8 cellular contexts compared by ENCODE assay signal in genomic region chr19:13861392-13861713, GRCh38. TPM values are rescaled to one million over a fixed set of nuclear protein-coding genes. Genes with fewer than 3 reads are reported as not detected.
DNase-seq lines count a peak whose midpoint lies in the region; ATAC-seq, FAIRE-seq and TF ChIP-seq lines count a peak whose summit lies in the region.

No MANE protein-coding gene starts in this region.

- no peak for DNase-seq in GM12891 (ENCODE audit: insufficient read length, low spot score)
- DNase-seq in activated naive CD4-positive, alpha-beta T cell treated with anti-CD3 and anti-CD28 coated beads, Interleukin-2, amount 50 U/mL, for 72 hours (ENCODE audit: low spot score in 2 of 2): no peak
- no peak for DNase-seq in type B pancreatic cell (ENCODE audit: extremely low spot score, unreplicated experiment)
- no peak for DNase-seq in D341Med (ENCODE audit: low spot score)
- DNase-seq in retina: no peak
- no peak for DNase-seq in activated CD4-positive, alpha-beta T cell treated with anti-CD3 and anti-CD28 coated beads, Interleukin-2, amount 50 U/mL, for 48 hours

- no peaks in the 10 kb centered on the region for H3K9me3 ChIP-seq in liver (ENCODE audit: control insufficient read depth in 4 of 4, low read length in 3 of 4)

- no peak for TF ChIP-seq RAD21 in liver (IDR thresholded peaks at IDR 0.05)

- peaks cover 0 to 5% (median 0%) of the 10 kb centered on the region in 4 donors for H3K27me3 ChIP-seq in liver (ENCODE audit: control insufficient read depth in 4 of 4, insufficient read depth in 4 of 4, low read length in 3 of 4)

- peak overlapping the region; percentile 28 to 74 for H3K9ac ChIP-seq in liver (ENCODE audit: low read depth in 1 of 2, low read length in 2 of 2)

- peak overlapping the region; percentile 84 for H3K4me3 Mint-ChIP-seq in type B pancreatic cell

- peaks cover 11% of the 10 kb centered on the region for H3K27me3 Mint-ChIP-seq in type B pancreatic cell

- no peak for TF ChIP-seq CTCF in liver (IDR thresholded peaks at IDR 0.05; ENCODE audit: low read depth, low read length, missing input control)
- TF ChIP-seq CTCF in type B pancreatic cell (conservative IDR thresholded peaks at IDR 0.05): no peak

- 52% methylated on average over 11 of the region's 11 CpGs for WGBS in liver

- peaks cover 0 to 1% (median 0%) of the 10 kb centered on the region in 4 donors for H3K36me3 ChIP-seq in liver (ENCODE audit: control insufficient read depth in 4 of 4, insufficient read depth in 3 of 4, low read depth in 1 of 4, low read length in 3 of 4)

- peak overlapping the region; percentile 78 to 89 for H3K27ac ChIP-seq in liver (ENCODE audit: low read depth in 1 of 2, low read length in 2 of 2)

- no peaks in the 10 kb centered on the region for H3K9me3 Mint-ChIP-seq in activated naive CD4-positive, alpha-beta T cell treated with anti-CD3 and anti-CD28 coated beads, Interleukin-2, amount 50 U/mL, for 72 hours
- no peaks in the 10 kb centered on the region for H3K9me3 Mint-ChIP-seq in type B pancreatic cell

- no peak for FAIRE-seq in GM12891 (lab: Jason Lieb, UNC)

- peaks cover 5 to 14% (median 9%) of the 10 kb centered on the region in 4 donors for H3K4me1 ChIP-seq in liver (ENCODE audit: control insufficient read depth in 4 of 4, insufficient read depth in 4 of 4, low read length in 3 of 4)

- peak overlapping the region in 1 of 3 donors; percentile 42 for H3K4me3 ChIP-seq in liver (ENCODE audit: low read depth in 1 of 3, low read length in 3 of 3)

- peaks cover 31% of the 10 kb centered on the region for H3K4me1 Mint-ChIP-seq in type B pancreatic cell (ENCODE audit: unreplicated experiment)

- H3K27ac Mint-ChIP-seq in activated naive CD4-positive, alpha-beta T cell treated with anti-CD3 and anti-CD28 coated beads, Interleukin-2, amount 50 U/mL, for 72 hours: peak overlapping the region; percentile 88 to 95
- no peak overlapping the region for H3K27ac Mint-ChIP-seq in type B pancreatic cell

- ATAC-seq in HG02798 (IDR thresholded peaks at IDR 0.05; ENCODE audit: poor library complexity, unreplicated experiment): peak; percentile 22
- ATAC-seq in activated naive CD4-positive, alpha-beta T cell treated with anti-CD3 and anti-CD28 coated beads, Interleukin-2, amount 50 U/mL, for 72 hours: peak; percentile 4 to 11

- TF ChIP-seq POLR2A in GM12891 (IDR thresholded peaks at IDR 0.05; ENCODE audit: low read depth, low read length): peak; percentile 15; the same call in 1 of the 2 replicates

- peaks cover 0 to 8% of the 10 kb centered on the region in 2 donors for H3K36me3 Mint-ChIP-seq in activated naive CD4-positive, alpha-beta T cell treated with anti-CD3 and anti-CD28 coated beads, Interleukin-2, amount 50 U/mL, for 72 hours
- no peaks in the 10 kb centered on the region for H3K36me3 Mint-ChIP-seq in type B pancreatic cell

TF ChIP-seq in GM12891, 5 proteins besides CTCF, POLR2A, EP300 and RAD21:
- TF ChIP-seq TAF1 (IDR thresholded peaks at IDR 0.05; ENCODE audit: low read depth, low read length): peak; percentile 51; the same call in 1 of the 2 replicates
- TF ChIP-seq POU2F2 (IDR thresholded peaks at IDR 0.05; ENCODE audit: low read depth, low read length): no peak; the same call in 1 of the 2 replicates
- TF ChIP-seq SPI1 (IDR thresholded peaks at IDR 0.05; ENCODE audit: low read depth, low read length): peak; percentile 19; the same call in 1 of the 2 replicates
- TF ChIP-seq PAX5 (IDR thresholded peaks at IDR 0.05; ENCODE audit: insufficient read depth, low read length, severe bottlenecking): no peak
- TF ChIP-seq POLR2AphosphoS5 (IDR thresholded peaks at IDR 0.05; ENCODE audit: low read depth, low read length): 0 out of 2 replicates have a peak, but pooled peaks have one; percentile 40

TF ChIP-seq in liver, 16 proteins besides CTCF, POLR2A, EP300 and RAD21:
- peak; percentile 36 for TF ChIP-seq YY1 (IDR thresholded peaks at IDR 0.05)
- TF ChIP-seq TAF1 (conservative IDR thresholded peaks at IDR 0.05): no peak
- no peak for TF ChIP-seq EGR1 (IDR thresholded peaks at IDR 0.05; ENCODE audit: low read depth in 2 of 2)

RNA-seq across cellular contexts. Expression of gene NANOS3, which starts 15.6 kb away (rescaled TPM):
- 2.0 TPM for polyA plus RNA-seq in GM12891 (2012; ENCODE audit: low read depth, missing spikeins)
- total RNA-seq in activated naive CD4-positive, alpha-beta T cell treated with anti-CD3 and anti-CD28 coated beads, Interleukin-2, amount 50 U/mL, for 72 hours: under 1 TPM; 0.88 to 0.98 TPM
- total RNA-seq in liver (not detected), type B pancreatic cell (ENCODE audit: low replicate concordance) (0.69 and 2.8 TPM in 2 replicates)
- not detected for polyA plus RNA-seq in liver

RNA-seq across cellular contexts. Expression of gene BRME1, which starts 44.6 kb away (rescaled TPM):
- polyA plus RNA-seq in GM12891 (2012; ENCODE audit: low read depth, missing spikeins): 0.56 TPM
- total RNA-seq in activated naive CD4-positive, alpha-beta T cell treated with anti-CD3 and anti-CD28 coated beads, Interleukin-2, amount 50 U/mL, for 72 hours: 10 to 100 TPM in 1 of 2 donors, 1 to 10 TPM in 1; 5.1 to 10.5 TPM
- total RNA-seq in liver: 1 to 10 TPM in 1 of 2 donors, under 1 TPM in 1; 0.42 to 5.3 TPM
- polyA plus RNA-seq in liver: under 1 TPM; 0.46 to 0.51 TPM
- 3.5 and 9.2 TPM in 2 replicates for total RNA-seq in type B pancreatic cell (ENCODE audit: low replicate concordance)

RNA-seq across cellular contexts. Expression of gene CC2D1A, which starts 44.6 kb away (rescaled TPM):
- 11.5 TPM for polyA plus RNA-seq in GM12891 (2012; ENCODE audit: low read depth, missing spikeins)
- 10 to 100 TPM; 29.4 to 57.9 TPM for total RNA-seq in activated naive CD4-positive, alpha-beta T cell treated with anti-CD3 and anti-CD28 coated beads, Interleukin-2, amount 50 U/mL, for 72 hours
- total RNA-seq in liver (10 to 100 TPM in 1 of 2 donors, 1 to 10 TPM in 1; 7.4 to 12.0 TPM), type B pancreatic cell (ENCODE audit: low replicate concordance) (35.4 and 42.3 TPM in 2 replicates)
- 10 to 100 TPM in 1 of 2 donors, 1 to 10 TPM in 1; 8.4 to 11.5 TPM for polyA plus RNA-seq in liver
